8 cellular contexts compared by ENCODE assay signal in genomic region chr17:56913867-56914640, GRCh38. TPM values are rescaled to one million over a fixed set of nuclear protein-coding genes. Genes with fewer than 3 reads are reported as not detected.
DNase-seq lines count a peak whose midpoint lies in the region; ATAC-seq and TF ChIP-seq lines count a peak whose summit lies in the region.

Gene TRIM25 (minus strand): TSS chr17:56914049. CDS start chr17:56913988, 61 bp downstream.

- no peaks in the 10 kb centered on the region for H3K9me3 ChIP-seq in right cardiac atrium (ENCODE audit: control insufficient read depth, low read length)
- H3K9me3 ChIP-seq in vagina, result no peaks in the 10 kb centered on the region

- H3K27ac ChIP-seq in right cardiac atrium (ENCODE audit: low read length), result peak within 1 kb of the TSS; percentile 93
- peak within 1 kb of the TSS; percentile 96 for H3K27ac ChIP-seq in vagina

- DNase-seq in NCI-H187 treated with DMSO at 0.1 percent for 48 hours (lab: John Stamatoyannopoulos, UW) (peak; percentile 71), anterior cingulate cortex (lab: John Stamatoyannopoulos, UW) (peak in 57 of 58 donors; percentile 27 to 87 (median 72)), right cardiac atrium (peak; percentile 90 to 97 (median 96)), putamen (ENCODE audit: low spot score) (peak; percentile 77), vagina (ENCODE audit: extremely low spot score in 2 of 2) (peak in 1 of 2 donors; percentile 97)

- H3K4me3 ChIP-seq in right cardiac atrium (ENCODE audit: low read length), result peak within 1 kb of the TSS; percentile 94
- H3K4me3 ChIP-seq in vagina, result peak within 1 kb of the TSS; percentile 78 to 83

- intact Hi-C loops in T-helper 2 cell treated with Interferon-gamma antibody and Interleukin-4, amounts not matched to agents 100 ng/mL and 5 ng/mL, for 36 hours (cut with micrococcal nuclease), result loop anchor here (1.0 to 5.0 kb wide), 3 partner anchors 63 to 171 kb away; partner anchors contain the start of genes AKAP1, C17orf67 and SCPEP1
- intact Hi-C loops in right cardiac atrium (cut with DNase I), result loop anchor here in 1 of 4 donors (5.0 kb wide), 1 partner anchor 82 kb away; the partner anchor contains the start of genes C17orf67 and DGKE
- intact Hi-C loops in vagina (cut with DNase I), result loop anchor here (5.0 kb wide), 1 partner anchor 82 kb away; the partner anchor contains the start of genes C17orf67 and DGKE

- peaks cover 9% of the 10 kb centered on the region for H3K4me1 ChIP-seq in right cardiac atrium (ENCODE audit: control insufficient read depth, insufficient read depth, low read length)
- H3K4me1 ChIP-seq in vagina, result peaks cover 55% of the 10 kb centered on the region

- WGBS in right cardiac atrium, result under 1% methylated on average over 63 of the region's 63 CpGs

- H3K27me3 ChIP-seq in right cardiac atrium (ENCODE audit: control insufficient read depth, insufficient read depth), result no peaks in the 10 kb centered on the region
- no peaks in the 10 kb centered on the region for H3K27me3 ChIP-seq in vagina

- TF ChIP-seq CTCF in vagina (IDR thresholded peaks at IDR 0.05), result peak in 2 of 3 experiments; percentile 10 to 25

- H3K36me3 ChIP-seq in vagina, result no peaks in the 10 kb centered on the region

- ATAC-seq in GM18498 (IDR thresholded peaks at IDR 0.05; ENCODE audit: unreplicated experiment), result peak; percentile 81
- ATAC-seq in HG02885 (IDR thresholded peaks at IDR 0.05; ENCODE audit: poor library complexity, unreplicated experiment), result peak; percentile 72
- ATAC-seq in right cardiac atrium, result peak; percentile 92 to 95

- TF ChIP-seq POLR2A in vagina (IDR thresholded peaks at IDR 0.05), result peak; percentile 18 to 98

RNA-seq across cellular contexts. Expression of gene TRIM25, which starts in this region (rescaled TPM):
- total RNA-seq in T-helper 2 cell treated with Interferon-gamma antibody and Interleukin-4, amounts not matched to agents 100 ng/mL and 5 ng/mL, for 36 hours, result 109 and 111 TPM in 2 replicates
- total RNA-seq in right cardiac atrium (10 to 100 TPM; 20.5 to 25.7 (median 21.4) TPM), vagina (70.0 TPM)
- 9.8 TPM for polyA plus RNA-seq in right cardiac atrium
